Comparison of ENCODE assay signal across 14 cellular contexts in genomic region chr1:8021676-8022266, GRCh38. TPM values are rescaled to one million over a fixed set of nuclear protein-coding genes. Genes with fewer than 3 reads are reported as not detected.
A peak's percentile ranks its signal among the peaks of the same experiment; 100 is the strongest.
DNase-seq lines count a peak whose midpoint lies in the region; ATAC-seq, FAIRE-seq and TF ChIP-seq lines count a peak whose summit lies in the region.
"Had no signal": no experiment of that assay in that cellular context is flagged by ENCODE, and none has a peak within 500 bp of the region (broad histone marks: within the 10 kb centered on the region; RNA-seq: fewer than 3 reads in every experiment).

No MANE protein-coding gene starts in this region.

- DNase-seq in astrocyte of the spinal cord (ENCODE audit: low read depth, low spot score) (peak; percentile 42), foreskin keratinocyte (peak in 1 of 2 donors; percentile 36), progenitor cell of endocrine pancreas (ENCODE audit: low spot score, unreplicated experiment) (no peak), cortex of kidney (lab: John Stamatoyannopoulos, UW) (no peak), NCI-H510A (lab: John Stamatoyannopoulos, UW) (no peak)
- DNase-seq: activated CD8-positive, alpha-beta T cell treated with anti-CD3 and anti-CD28 coated beads for 36 hours; dermis blood vessel endothelial cell; DMS79; OCI-M1; uterus had no signal

- H3K36me3 Mint-ChIP-seq in progenitor cell of endocrine pancreas (ENCODE audit: insufficient read depth) = peaks cover 2% of the 10 kb centered on the region

- H3K4me3 Mint-ChIP-seq in progenitor cell of endocrine pancreas (ENCODE audit: low read depth) = peak overlapping the region; percentile 85
- H3K4me3 Mint-ChIP-seq: activated CD8-positive, alpha-beta T cell treated with anti-CD3 and anti-CD28 coated beads for 36 hours had no signal

- H3K27ac Mint-ChIP-seq in progenitor cell of endocrine pancreas = peak overlapping the region; percentile 90
- H3K27ac Mint-ChIP-seq: activated CD8-positive, alpha-beta T cell treated with anti-CD3 and anti-CD28 coated beads for 36 hours had no signal

- FAIRE-seq in G401.6 (lab: Jason Lieb, UNC) = peak; percentile 76
- FAIRE-seq: GM12892 had no signal

- no peak for TF ChIP-seq CTCF in astrocyte of the spinal cord (IDR thresholded peaks at IDR 0.05; ENCODE audit: low read depth, low read length)
- no peak for TF ChIP-seq CTCF in foreskin keratinocyte (conservative IDR thresholded peaks at IDR 0.05)
- TF ChIP-seq CTCF in progenitor cell of endocrine pancreas (IDR thresholded peaks at IDR 0.05; ENCODE audit: unreplicated experiment) = no peak

- peak overlapping the region; percentile 38 for H3K27ac ChIP-seq in foreskin keratinocyte
- H3K27ac ChIP-seq: uterus had no signal

- in situ Hi-C loops in astrocyte of the spinal cord (cut with HindIII; ENCODE audit: low sequenced_read_pairs) = loop anchor here (25.0 kb wide), 1 partner anchor 291 kb away; the partner anchor contains the start of gene SLC45A1

- peaks cover 45% of the 10 kb centered on the region for H3K4me1 ChIP-seq in foreskin keratinocyte
- H3K4me1 ChIP-seq: uterus had no signal

- no peaks in the 10 kb centered on the region for H3K27me3 ChIP-seq in foreskin keratinocyte
- H3K27me3 ChIP-seq: uterus had no signal

- H3K4me3 ChIP-seq in astrocyte of the spinal cord (ENCODE audit: low read depth, low read length) = peak overlapping the region; percentile 92

- H3K4me1 Mint-ChIP-seq in progenitor cell of endocrine pancreas (ENCODE audit: low read depth) = peaks cover 71% of the 10 kb centered on the region

- ATAC-seq in foreskin keratinocyte = no peak
- no peak for ATAC-seq in GM21447 (IDR thresholded peaks at IDR 0.05; ENCODE audit: unreplicated experiment)
- ATAC-seq in HG03097 (IDR thresholded peaks at IDR 0.05; ENCODE audit: low FRiP score, unreplicated experiment) = no peak
- ATAC-seq: activated CD8-positive, alpha-beta T cell treated with anti-CD3 and anti-CD28 coated beads for 36 hours had no signal

- H3K9me3 Mint-ChIP-seq in progenitor cell of endocrine pancreas (ENCODE audit: low read depth) = no peaks in the 10 kb centered on the region
- H3K9me3 Mint-ChIP-seq: activated CD8-positive, alpha-beta T cell treated with anti-CD3 and anti-CD28 coated beads for 36 hours had no signal

- H3K27me3 Mint-ChIP-seq in progenitor cell of endocrine pancreas = no peaks in the 10 kb centered on the region

RNA-seq across cellular contexts. Expression of gene ERRFI1, which starts 4.3 kb away (rescaled TPM):
- total RNA-seq in foreskin keratinocyte = 98.3 and 108 TPM in 2 replicates
- 39.9 and 53.9 TPM in 2 replicates for polyA plus RNA-seq in foreskin keratinocyte
- 138 and 139 TPM in 2 replicates for total RNA-seq in progenitor cell of endocrine pancreas
